In the genomic region with DNA sequence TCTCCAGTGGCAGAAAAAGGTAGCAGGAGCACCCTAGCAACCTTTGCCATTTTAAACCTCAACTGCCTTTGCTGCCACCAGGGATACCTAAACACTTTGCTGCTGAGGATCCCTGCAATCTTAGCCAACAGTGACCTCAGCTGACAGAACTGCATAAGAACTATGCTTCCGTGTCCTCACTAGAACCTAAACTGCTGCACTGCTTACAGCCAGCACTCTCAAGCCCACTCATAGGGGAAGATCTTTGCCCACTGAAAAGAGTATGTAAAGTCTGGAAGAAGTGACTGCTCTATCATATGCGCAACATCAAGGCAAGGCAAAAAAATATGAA, we compare ENCODE assay signal across 10 cellular contexts.
A peak's percentile ranks its signal among the peaks of the same experiment; 100 is the strongest.
DNase-seq lines count a peak whose midpoint lies in the region; ATAC-seq and TF ChIP-seq lines count a peak whose summit lies in the region.
"Had no signal": no experiment of that assay in that cellular context is flagged by ENCODE, and none has a peak within 500 bp of the region (broad histone marks: within the 10 kb centered on the region; RNA-seq: fewer than 3 reads in every experiment).

No MANE protein-coding gene starts in this region.

- no peaks in the 10 kb centered on the region for H3K27me3 ChIP-seq in brain microvascular endothelial cell (replicated peaks)

- ATAC-seq in GM21447 (IDR thresholded peaks at IDR 0.05; ENCODE audit: unreplicated experiment) (no peak), GM18870 (IDR thresholded peaks at IDR 0.05; ENCODE audit: unreplicated experiment) (no peak)
- ATAC-seq: activated T-helper 17 cell treated with anti-CD3 and anti-CD28 coated beads, Interleukin-2, amount 50 U/mL, for 72 hours had no signal

- no peaks in the 10 kb centered on the region for H3K36me3 ChIP-seq in brain microvascular endothelial cell (replicated peaks)

- in situ Hi-C loops in brain microvascular endothelial cell (cut with HindIII; ENCODE audit: low pct_ligation_motif_present, low sequenced_read_pairs) = no loop called here

- DNase-seq in ELF-1 (ENCODE audit: low read depth, low spot score) (peak; percentile 34), NCI-H1105 treated with DMSO at 0.1 percent for 48 hours (lab: John Stamatoyannopoulos, UW) (peak; percentile 29), brain microvascular endothelial cell (no peak), midbrain (lab: John Stamatoyannopoulos, UW) (peak; percentile 17), GOT3 (lab: John Stamatoyannopoulos, UW) (no peak), NOMO-1 treated with DMSO at 0.1 percent for 48 hours (lab: John Stamatoyannopoulos, UW; ENCODE audit: unreplicated experiment) (no peak)
- DNase-seq: NCI-H2171 treated with DMSO at 0.1 percent for 48 hours had no signal

- H3K4me3 ChIP-seq in brain microvascular endothelial cell (ENCODE audit: low read depth, low read length) = no peak overlapping the region

- TF ChIP-seq CTCF in brain microvascular endothelial cell (IDR thresholded peaks at IDR 0.05; ENCODE audit: low read depth, low read length, missing control alignments) = peak; percentile 35

- H3K27ac ChIP-seq in brain microvascular endothelial cell = no peak overlapping the region

Comparison
In these comparisons a context has a peak if more than half of its experiments do, and no peak if none do; other contexts are left out.
1. DNase-seq: peak in ELF-1 (single experiment), NCI-H1105 treated with DMSO at 0.1 percent for 48 hours (single experiment) and midbrain (single experiment); none in brain microvascular endothelial cell (single experiment), GOT3 (single experiment) and NOMO-1 treated with DMSO at 0.1 percent for 48 hours (single experiment).